Comparison of ENCODE assay signal across 19 cellular contexts in genomic region chr13:79442221-79442620, GRCh38.
"Had no signal": no experiment of that assay in that cellular context is flagged by ENCODE, and none has a peak within 500 bp of the region (broad histone marks: within the 10 kb centered on the region; RNA-seq: fewer than 3 reads in every experiment).

No MANE protein-coding gene starts in this region.

- H3K36me3 Mint-ChIP-seq: activated naive CD8-positive, alpha-beta T cell treated with anti-CD3 and anti-CD28 coated beads for 36 hours; natural killer cell; stimulated activated naive B cell treated with anti-CD40 and anti-IgM and Interleukin-4, amounts not matched to agents 10 μg/mL and 1 μg/mL and 100 μg/mL, for 72 hours had no signal

- H3K27me3 Mint-ChIP-seq: activated CD4-positive, alpha-beta T cell treated with anti-CD3 and anti-CD28 coated beads, Interleukin-2, amount 10 ng/mL, durations not matched to agents 24 days and 14 days; activated naive CD8-positive, alpha-beta T cell treated with anti-CD3 and anti-CD28 coated beads for 36 hours; effector memory CD8-positive, alpha-beta T cell had no signal

- H3K9me3 ChIP-seq: neutrophil, tibial artery, vagina had no signal

- H3K27me3 ChIP-seq: tibial artery, vagina had no signal

- H3K4me3 Mint-ChIP-seq: activated CD4-positive, alpha-beta T cell treated with anti-CD3 and anti-CD28 coated beads, Interleukin-2, amount 10 ng/mL, durations not matched to agents 24 days and 14 days; activated naive CD8-positive, alpha-beta T cell treated with anti-CD3 and anti-CD28 coated beads for 36 hours; activated T-helper 1 cell treated with anti-CD3 and anti-CD28 coated beads, Interleukin-12 subunit alpha, Interleukin-12 subunit beta, Interleukin-2, Interleukin-4 antibody, amounts not matched to agents 30 ng/mL and 10 ng/mL and 1 ng/mL, durations not matched to agents 14 hours and 24 hours and 36 hours; dendritic cell treated with granulocyte-macrophage colony-stimulating factor and Interleukin-4, amounts not matched to agents 40 ng/mL and 50 ng/mL, for 4 days; effector memory CD8-positive, alpha-beta T cell; natural killer cell; stimulated activated naive B cell treated with anti-CD40 and anti-IgM and Interleukin-4, amounts not matched to agents 10 μg/mL and 1 μg/mL and 100 μg/mL, for 72 hours had no signal

- H3K27ac ChIP-seq: neutrophil, tibial artery, vagina had no signal

- DNase-seq: activated CD4-positive, alpha-beta T cell treated with anti-CD3 and anti-CD28 coated beads, Interleukin-2, amount 10 ng/mL, durations not matched to agents 24 days and 14 days; activated CD4-positive, CD25-positive, alpha-beta regulatory T cell; activated naive CD8-positive, alpha-beta T cell treated with anti-CD3 and anti-CD28 coated beads for 36 hours; amygdala; effector memory CD8-positive, alpha-beta T cell; head of caudate nucleus; islet precursor cell; natural killer cell; stimulated activated CD4-positive, alpha-beta T cell treated with anti-CD3 and anti-CD28 coated beads, Interleukin-15, amount 100 ng/mL, for 24 hours; stimulated activated CD4-positive, alpha-beta T cell treated with anti-CD3 and anti-CD28 coated beads, Interleukin-4, amount 100 ng/mL, for 1 hour; stimulated activated naive B cell treated with anti-CD40 and anti-IgM and Interleukin-4, amounts not matched to agents 10 μg/mL and 1 μg/mL and 100 μg/mL, for 72 hours; tibial artery had no signal

- H3K36me3 ChIP-seq: neutrophil, tibial artery, vagina had no signal

- H3K9me3 Mint-ChIP-seq: activated CD4-positive, alpha-beta T cell treated with anti-CD3 and anti-CD28 coated beads, Interleukin-2, amount 10 ng/mL, durations not matched to agents 24 days and 14 days; activated naive CD8-positive, alpha-beta T cell treated with anti-CD3 and anti-CD28 coated beads for 36 hours; activated T-helper 1 cell treated with anti-CD3 and anti-CD28 coated beads, Interleukin-12 subunit alpha, Interleukin-12 subunit beta, Interleukin-2, Interleukin-4 antibody, amounts not matched to agents 30 ng/mL and 10 ng/mL and 1 ng/mL, durations not matched to agents 14 hours and 24 hours and 36 hours; dendritic cell treated with granulocyte-macrophage colony-stimulating factor and Interleukin-4, amounts not matched to agents 40 ng/mL and 50 ng/mL, for 4 days; effector memory CD8-positive, alpha-beta T cell; natural killer cell; stimulated activated naive B cell treated with anti-CD40 and anti-IgM and Interleukin-4, amounts not matched to agents 10 μg/mL and 1 μg/mL and 100 μg/mL, for 72 hours had no signal

- H3K4me3 ChIP-seq: tibial artery, vagina had no signal

- H3K27ac Mint-ChIP-seq: activated CD4-positive, alpha-beta T cell treated with anti-CD3 and anti-CD28 coated beads, Interleukin-2, amount 10 ng/mL, durations not matched to agents 24 days and 14 days; activated naive CD8-positive, alpha-beta T cell treated with anti-CD3 and anti-CD28 coated beads for 36 hours; activated T-helper 1 cell treated with anti-CD3 and anti-CD28 coated beads, Interleukin-12 subunit alpha, Interleukin-12 subunit beta, Interleukin-2, Interleukin-4 antibody, amounts not matched to agents 30 ng/mL and 10 ng/mL and 1 ng/mL, durations not matched to agents 14 hours and 24 hours and 36 hours; dendritic cell treated with granulocyte-macrophage colony-stimulating factor and Interleukin-4, amounts not matched to agents 40 ng/mL and 50 ng/mL, for 4 days; effector memory CD8-positive, alpha-beta T cell; natural killer cell; stimulated activated naive B cell treated with anti-CD40 and anti-IgM and Interleukin-4, amounts not matched to agents 10 μg/mL and 1 μg/mL and 100 μg/mL, for 72 hours had no signal

- FAIRE-seq: frontal cortex, TTC549 had no signal

- H3K4me1 ChIP-seq: tibial artery, vagina had no signal

- ATAC-seq: effector memory CD8-positive, alpha-beta T cell; left lobe of liver; natural killer cell; stimulated activated naive B cell treated with anti-CD40 and anti-IgM and Interleukin-4, amounts not matched to agents 10 μg/mL and 1 μg/mL and 100 μg/mL, for 72 hours had no signal
